33 cellular contexts compared by ENCODE assay signal in the genomic region with DNA sequence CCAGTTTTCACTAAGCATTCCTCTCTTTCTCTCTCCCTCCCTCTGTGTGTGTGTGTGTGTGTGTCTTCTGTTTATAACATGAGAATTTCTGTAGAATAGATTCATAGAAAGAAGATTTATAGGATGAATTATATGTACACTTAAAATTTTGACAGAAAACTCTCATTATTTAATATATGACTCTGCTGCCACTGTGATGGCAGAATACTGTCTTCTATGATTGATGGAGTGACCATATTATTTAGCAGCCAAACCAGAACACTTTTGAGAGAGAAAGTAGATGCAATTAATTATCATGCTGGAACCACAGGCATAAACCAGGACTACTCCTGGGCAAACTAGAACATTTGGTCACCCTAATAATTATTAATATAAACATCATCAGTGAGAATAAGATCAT. TPM values are rescaled to one million over a fixed set of nuclear protein-coding genes. Genes with fewer than 3 reads are reported as not detected.
"Had no signal": no experiment of that assay in that cellular context is flagged by ENCODE, and none has a peak within 500 bp of the region (broad histone marks: within the 10 kb centered on the region; RNA-seq: fewer than 3 reads in every experiment).

No MANE protein-coding gene starts in this region.

- H3K27ac ChIP-seq: neutrophil, parathyroid adenoma, psoas muscle, right lobe of liver, sigmoid colon, suprapubic skin, testis, tibial artery, transverse colon, upper lobe of right lung, uterus had no signal

- DNase-seq: naive thymus-derived CD8-positive, alpha-beta T cell; nephron progenitor cell; nucleus accumbens; posterior cingulate gyrus; psoas muscle; right cardiac atrium; right lobe of liver; sigmoid colon; small intestine; stimulated activated CD4-positive, alpha-beta T cell treated with anti-CD3 and anti-CD28 coated beads, Interleukin-15, amount 100 ng/mL, for 24 hours; stimulated activated CD4-positive, alpha-beta T cell treated with anti-CD3 and anti-CD28 coated beads, Interleukin-2, amount 100 ng/mL, for 24 hours; stimulated activated CD4-positive, alpha-beta T cell treated with anti-CD3 and anti-CD28 coated beads, Interleukin-2, amount 100 ng/mL, for 48 hours; stimulated activated CD4-positive, alpha-beta T cell treated with anti-CD3 and anti-CD28 coated beads, Interleukin-4, amount 100 ng/mL, for 24 hours; stimulated activated naive B cell treated with anti-CD40 and anti-IgM and Interleukin-4, amounts not matched to agents 10 μg/mL and 1 μg/mL and 100 μg/mL, for 72 hours; stimulated activated naive CD4-positive, alpha-beta T cell treated with Interleukin-2 at 50 U/mL for 16 hours; substantia nigra; testis; tibial artery; transverse colon; upper lobe of right lung; uterus had no signal

- H3K4me1 ChIP-seq: parathyroid adenoma, psoas muscle, right lobe of liver, sigmoid colon, suprapubic skin, tibial artery, upper lobe of right lung, uterus had no signal

- H2AFZ ChIP-seq: parathyroid adenoma had no signal

- H3K27me3 ChIP-seq: neutrophil, right lobe of liver, sigmoid colon, suprapubic skin, testis, tibial artery, transverse colon, upper lobe of right lung, uterus had no signal

- H3K4me3 ChIP-seq: psoas muscle, right lobe of liver, sigmoid colon, suprapubic skin, testis, tibial artery, transverse colon, upper lobe of right lung, uterus had no signal

- H3K79me2 ChIP-seq: parathyroid adenoma had no signal

- H3K36me3 ChIP-seq: neutrophil, right lobe of liver, sigmoid colon, suprapubic skin, tibial artery, transverse colon, upper lobe of right lung, uterus had no signal

- H3K9ac ChIP-seq: parathyroid adenoma had no signal

- FAIRE-seq: small intestine had no signal

- H3K9me3 ChIP-seq: neutrophil, psoas muscle, right lobe of liver, sigmoid colon, suprapubic skin, testis, tibial artery, transverse colon, upper lobe of right lung, uterus had no signal

- ATAC-seq: naive thymus-derived CD8-positive, alpha-beta T cell; natural killer cell treated with Interleukin-12 subunit alpha and Interleukin-12 subunit beta and Interleukin-15 and Interleukin-18, amount 100 ng/mL, for 72 hours; psoas muscle; right cardiac atrium; right lobe of liver; stimulated activated effector memory CD8-positive, alpha-beta T cell treated with anti-CD3 and anti-CD28 coated beads, Interleukin-12 subunit alpha, Interleukin-12 subunit beta, amount 100 ng/mL, for 72 hours; stimulated activated naive B cell treated with anti-CD40 and anti-IgM and Interleukin-4, amounts not matched to agents 10 μg/mL and 1 μg/mL and 100 μg/mL, for 72 hours; upper lobe of right lung had no signal

RNA-seq across cellular contexts. Expression of a gene that starts 38.8 kb away (rescaled TPM):
- total RNA-seq: naive thymus-derived CD8-positive, alpha-beta T cell; natural killer cell treated with Interleukin-12 subunit alpha and Interleukin-12 subunit beta and Interleukin-15 and Interleukin-18, amount 100 ng/mL, for 72 hours; neural crest cell; omental fat pad; osteocyte; progenitor cell of endocrine pancreas; psoas muscle; renal cortical epithelial cell; right lobe of liver; sigmoid colon; skeletal muscle tissue; suprapubic skin; testis; upper lobe of right lung; uterus had no signal
- polyA plus RNA-seq: naive thymus-derived CD8-positive, alpha-beta T cell; sigmoid colon; small intestine; urinary bladder had no signal
